ENCODE assay signal across 21 cellular contexts in genomic region chr3:146929696-146930095, GRCh38.
A peak's percentile ranks its signal among the peaks of the same experiment; 100 is the strongest.
DNase-seq lines count a peak whose midpoint lies in the region; ATAC-seq and TF ChIP-seq lines count a peak whose summit lies in the region.
"Had no signal": no experiment of that assay in that cellular context is flagged by ENCODE, and none has a peak within 500 bp of the region (broad histone marks: within the 10 kb centered on the region; RNA-seq: fewer than 3 reads in every experiment).

No MANE protein-coding gene starts in this region.

- H3K4me3 ChIP-seq in ACC112 (ENCODE audit: low read depth, low read length) (no peak overlapping the region), choroid plexus epithelial cell (ENCODE audit: low read depth, low read length) (no peak overlapping the region), fibroblast of villous mesenchyme (ENCODE audit: low read depth, low read length) (no peak overlapping the region), neural progenitor cell (no peak overlapping the region)
- H3K4me3 ChIP-seq: BLaER1 treated with 17β-estradiol and CSF1 and Interleukin-3, amounts not matched to agents 10 nM and 100 nM; MG63; Peyer's patch; SJSA1 had no signal

- H3K27me3 Mint-ChIP-seq in neural progenitor cell (ENCODE audit: insufficient read depth, low read depth), result no peaks in the 10 kb centered on the region
- H3K27me3 Mint-ChIP-seq: IgD-negative memory B cell had no signal

- no peak overlapping the region for H3K27ac Mint-ChIP-seq in neural progenitor cell
- H3K27ac Mint-ChIP-seq: CD8-positive, alpha-beta T cell; IgD-negative memory B cell had no signal

- no peak for ATAC-seq in left colon
- ATAC-seq: CD8-positive, alpha-beta T cell had no signal

- no peaks in the 10 kb centered on the region for H3K9me3 Mint-ChIP-seq in neural progenitor cell

- H3K27ac ChIP-seq in ACC112 (ENCODE audit: low read depth, low read length), result no peak overlapping the region
- H3K27ac ChIP-seq in neural progenitor cell, result no peak overlapping the region
- H3K27ac ChIP-seq: BLaER1 treated with 17β-estradiol and CSF1 and Interleukin-3, amounts not matched to agents 10 nM and 100 nM; Peyer's patch; SJSA1 had no signal

- no peaks in the 10 kb centered on the region for H3K79me2 ChIP-seq in ACC112 (ENCODE audit: control insufficient read depth, insufficient read depth, low read length, unreplicated experiment)
- H3K79me2 ChIP-seq in neural progenitor cell (ENCODE audit: low read depth), result no peaks in the 10 kb centered on the region

- H3K9me3 ChIP-seq in neural progenitor cell (ENCODE audit: low read depth), result no peaks in the 10 kb centered on the region
- H3K9me3 ChIP-seq: BLaER1 treated with 17β-estradiol and CSF1 and Interleukin-3, amounts not matched to agents 10 nM and 100 nM; MG63; Peyer's patch; SJSA1 had no signal

- no peak overlapping the region for H3K4me3 Mint-ChIP-seq in neural progenitor cell
- H3K4me3 Mint-ChIP-seq: CD8-positive, alpha-beta T cell; IgD-negative memory B cell had no signal

- DNase-seq in HCEC 1CT (peak; percentile 10), choroid plexus epithelial cell (ENCODE audit: low read depth) (peak; percentile 14), fibroblast of villous mesenchyme (ENCODE audit: low read depth) (peak; percentile 3), neural progenitor cell (ENCODE audit: low spot score) (no peak), HK-2 (ENCODE audit: unreplicated experiment) (no peak), left colon (no peak)
- no peak for DNase-seq in activated T-cell treated with anti-CD3 and anti-CD28 coated beads, Interleukin-2, amount 50 U/mL, for 48 hours
- DNase-seq: 8988T; CD8-positive, alpha-beta T cell; Kasumi-1; MG63; NCI-H1048; NCI-H146; NCI-H2081 treated with DMSO at 0.1 percent for 48 hours; NCI-H446 treated with DMSO at 0.1 percent for 48 hours; NCI-H69; Peyer's patch had no signal

- no peaks in the 10 kb centered on the region for H3F3A ChIP-seq in neural progenitor cell (ENCODE audit: low read depth)

- H3K27me3 ChIP-seq in ACC112 (ENCODE audit: insufficient read depth, low read length) (no peaks in the 10 kb centered on the region), neural progenitor cell (no peaks in the 10 kb centered on the region)
- H3K27me3 ChIP-seq: BLaER1 treated with 17β-estradiol and CSF1 and Interleukin-3, amounts not matched to agents 10 nM and 100 nM; MG63; Peyer's patch; SJSA1 had no signal

- no peak overlapping the region for H3K4me2 ChIP-seq in neural progenitor cell
- H3K4me2 ChIP-seq: BLaER1 treated with 17β-estradiol and CSF1 and Interleukin-3, amounts not matched to agents 10 nM and 100 nM had no signal

- TF ChIP-seq CTCF in choroid plexus epithelial cell (conservative IDR thresholded peaks at IDR 0.05; ENCODE audit: low read depth, low read length), result no peak
- no peak for TF ChIP-seq CTCF in fibroblast of villous mesenchyme (IDR thresholded peaks at IDR 0.05; ENCODE audit: insufficient read depth, low read depth, low read length)
- TF ChIP-seq CTCF in neural progenitor cell (IDR thresholded peaks at IDR 0.05), result no peak

- H3K4me1 ChIP-seq in ACC112 (ENCODE audit: control insufficient read depth, insufficient read depth, low read length, unreplicated experiment) (no peaks in the 10 kb centered on the region), neural progenitor cell (no peaks in the 10 kb centered on the region)
- H3K4me1 ChIP-seq: BLaER1 treated with 17β-estradiol and CSF1 and Interleukin-3, amounts not matched to agents 10 nM and 100 nM; Peyer's patch; SJSA1 had no signal

- H3K36me3 ChIP-seq in ACC112 (ENCODE audit: insufficient read depth, low read length), result no peaks in the 10 kb centered on the region
- H3K36me3 ChIP-seq in neural progenitor cell, result no peaks in the 10 kb centered on the region
- H3K36me3 ChIP-seq: BLaER1 treated with 17β-estradiol and CSF1 and Interleukin-3, amounts not matched to agents 10 nM and 100 nM; MG63; Peyer's patch; SJSA1 had no signal

- H4K20me1 ChIP-seq in neural progenitor cell (ENCODE audit: low read depth), result no peaks in the 10 kb centered on the region
- H4K20me1 ChIP-seq: BLaER1 treated with 17β-estradiol and CSF1 and Interleukin-3, amounts not matched to agents 10 nM and 100 nM had no signal

- H3K9ac ChIP-seq in neural progenitor cell, result no peak overlapping the region
- H3K9ac ChIP-seq: BLaER1 treated with 17β-estradiol and CSF1 and Interleukin-3, amounts not matched to agents 10 nM and 100 nM had no signal

- H2AFZ ChIP-seq in ACC112 (ENCODE audit: low read length, unreplicated experiment) (peak overlapping the region; percentile 58), neural progenitor cell (replicated peaks) (no peak overlapping the region)

- no peaks in the 10 kb centered on the region for H3K4me1 Mint-ChIP-seq in neural progenitor cell
- H3K4me1 Mint-ChIP-seq: IgD-negative memory B cell had no signal

- H3K36me3 Mint-ChIP-seq in neural progenitor cell, result no peaks in the 10 kb centered on the region
- H3K36me3 Mint-ChIP-seq: CD8-positive, alpha-beta T cell; IgD-negative memory B cell had no signal

- intact Hi-C loops in left colon (cut with DNase I, micrococcal nuclease), result no loop called here

Comparison
In these comparisons a context has a peak if more than half of its experiments do, and no peak if none do; other contexts are left out.
1. DNase-seq: peak in HCEC 1CT (single experiment), choroid plexus epithelial cell (single experiment) and fibroblast of villous mesenchyme (single experiment); none in neural progenitor cell (single experiment), HK-2 (single experiment), activated T-cell treated with anti-CD3 and anti-CD28 coated beads, Interleukin-2, amount 50 U/mL, for 48 hours (0 of 2) and left colon (0 of 2).